8 cellular contexts compared by ENCODE assay signal in genomic region chr19:5036733-5037681, GRCh38.
DNase-seq lines count a peak whose midpoint lies in the region; ATAC-seq and TF ChIP-seq lines count a peak whose summit lies in the region.

No MANE protein-coding gene starts in this region.

- TF ChIP-seq POLR2A in prostate gland (IDR thresholded peaks at IDR 0.05) (no peak), Peyer's patch (IDR thresholded peaks at IDR 0.05) (no peak)

- no peak overlapping the region; a peak in 1 of 4 replicates for H3K4me3 ChIP-seq in SK-N-SH (ENCODE audit: low read depth in 2 of 2, low read length in 1 of 2)
- H3K4me3 ChIP-seq in fibroblast of villous mesenchyme (ENCODE audit: low read depth, low read length), result no peak overlapping the region
- H3K4me3 ChIP-seq in prostate gland, result no peak overlapping the region
- no peak overlapping the region for H3K4me3 ChIP-seq in Peyer's patch

- 44% methylated on average over 20 of the region's 40 CpGs for WGBS in SK-N-SH (ENCODE audit: low lambda C conversion rate)
- WGBS in prostate gland, result 19% methylated on average over 40 of the region's 40 CpGs

- CTCF ChIA-PET in SK-N-SH (lab: Yijun Ruan, JAX), result interaction anchor here (0.6 to 5.4 kb wide), 11 partner anchors 12 to 309 kb away, joined by 3 to 71 read pairs (median 4); no protein-coding TSS in a partner anchor

- H3K9me2 ChIP-seq in SK-N-SH, result no peaks in the 10 kb centered on the region

- peak overlapping the region; percentile 44 to 90 for H3K27ac ChIP-seq in SK-N-SH (ENCODE audit: low read depth in 2 of 2, low read length in 1 of 2)
- peak overlapping the region; percentile 58 to 71 for H3K27ac ChIP-seq in prostate gland
- no peak overlapping the region for H3K27ac ChIP-seq in Peyer's patch

- H3K4me1 ChIP-seq in SK-N-SH (ENCODE audit: control insufficient read depth in 1 of 2, insufficient read depth in 2 of 2, low read depth in 1 of 2, low read length in 1 of 2) (peaks cover 23 to 42% of the 10 kb centered on the region in 2 experiments), prostate gland (replicated peaks) (peaks cover 37% of the 10 kb centered on the region), Peyer's patch (no peaks in the 10 kb centered on the region)

- peak overlapping the region; percentile 69 for H3K4me2 ChIP-seq in SK-N-SH

- H3K9me3 ChIP-seq in SK-N-SH (no peaks in the 10 kb centered on the region), prostate gland (no peaks in the 10 kb centered on the region), Peyer's patch (no peaks in the 10 kb centered on the region)

- H3K27me3 ChIP-seq in SK-N-SH (ENCODE audit: insufficient read depth) (no peaks in the 10 kb centered on the region), prostate gland (replicated peaks; ENCODE audit: insufficient read depth) (no peaks in the 10 kb centered on the region), Peyer's patch (no peaks in the 10 kb centered on the region)

- POLR2A ChIA-PET in SK-N-SH (lab: Yijun Ruan, JAX), result no interaction called here

- no peak for ATAC-seq in GM21619 (IDR thresholded peaks at IDR 0.05; ENCODE audit: unreplicated experiment)

- H4K20me1 ChIP-seq in SK-N-SH (ENCODE audit: insufficient read depth), result peaks cover 41% of the 10 kb centered on the region

- in situ Hi-C loops in KBM-7 (cut with MboI; ENCODE audit: low pct_unique_long_range_greater_than_20kb, low sequenced_read_pairs), result no loop called here

- peak; percentile 33 for DNase-seq in Daoy (ENCODE audit: low read depth)
- DNase-seq in SK-N-SH, result peak; percentile 88
- DNase-seq in fibroblast of villous mesenchyme (ENCODE audit: low read depth), result peak; percentile 51
- no peak for DNase-seq in prostate gland (ENCODE audit: low spot score)
- DNase-seq in activated T-cell treated with anti-CD3 and anti-CD28 coated beads, Interleukin-2, amount 50 U/mL, for 48 hours, result no peak
- DNase-seq in Peyer's patch, result no peak
- no peak for DNase-seq in KBM-7

- H3K36me3 ChIP-seq in SK-N-SH (replicated peaks in 1 of 2; ENCODE audit: control insufficient read depth in 1 of 2, insufficient read depth in 2 of 2, low read length in 1 of 2) (peaks cover 6 to 23% of the 10 kb centered on the region in 2 experiments), prostate gland (peaks cover 4 to 12% of the 10 kb centered on the region in 2 donors), Peyer's patch (peaks cover 0 to 56% (median 0%) of the 10 kb centered on the region in 3 donors)

- peaks cover 29% of the 10 kb centered on the region; the same call in 1 of the 2 replicates for H3K79me2 ChIP-seq in SK-N-SH (ENCODE audit: insufficient read depth)

- H2AFZ ChIP-seq in SK-N-SH (ENCODE audit: low read depth), result no peak overlapping the region

- intact Hi-C loops in prostate gland (cut with DNase I), result no loop called here

- TF ChIP-seq CTCF in SK-N-SH (IDR thresholded peaks at IDR 0.05), result no peak
- TF ChIP-seq CTCF in fibroblast of villous mesenchyme (IDR thresholded peaks at IDR 0.05; ENCODE audit: insufficient read depth, low read depth, low read length), result no peak
- TF ChIP-seq CTCF in prostate gland (IDR thresholded peaks at IDR 0.05), result no peak
- TF ChIP-seq CTCF in Peyer's patch (IDR thresholded peaks at IDR 0.05), result no peak

- TF ChIP-seq RAD21 in SK-N-SH (IDR thresholded peaks at IDR 0.05; ENCODE audit: low read length), result no peak

- peaks cover 8% of the 10 kb centered on the region for H3F3A ChIP-seq in SK-N-SH (replicated peaks; ENCODE audit: insufficient read depth)

- H3K9ac ChIP-seq in SK-N-SH, result peak overlapping the region; percentile 19; the same call in 1 of the 2 replicates

- no peak for TF ChIP-seq EP300 in SK-N-SH (IDR thresholded peaks at IDR 0.05; ENCODE audit: borderline replicate concordance in 1 of 2, low read depth in 1 of 2, low read length in 1 of 2)

TF ChIP-seq in SK-N-SH, 30 proteins besides CTCF, POLR2A, EP300 and RAD21:
- TF ChIP-seq RFX5 (IDR thresholded peaks at IDR 0.05; ENCODE audit: low read length), result no peak
- peak; percentile 35; the same call in 1 of the 2 replicates for TF ChIP-seq MXI1 (IDR thresholded peaks at IDR 0.05; ENCODE audit: low read depth, low read length)
- no peak for TF ChIP-seq USF2 (IDR thresholded peaks at IDR 0.05; ENCODE audit: borderline replicate concordance, low read depth, low read length)
- TF ChIP-seq NFIC (IDR thresholded peaks at IDR 0.05; ENCODE audit: borderline replicate concordance), result peak; percentile 63; the same call in 1 of the 2 replicates
- TF ChIP-seq CHD2 (IDR thresholded peaks at IDR 0.05; ENCODE audit: low read length, partially characterized antibody), result peak; percentile 7
- TF ChIP-seq TAF1 (IDR thresholded peaks at IDR 0.05; ENCODE audit: borderline replicate concordance, low read depth, low read length), result no peak

Comparison
In these comparisons a context has a peak if more than half of its experiments do, and no peak if none do; other contexts are left out.
1. DNase-seq: peak in Daoy (single experiment), SK-N-SH (single experiment) and fibroblast of villous mesenchyme (single experiment); none in prostate gland (single experiment), activated T-cell treated with anti-CD3 and anti-CD28 coated beads, Interleukin-2, amount 50 U/mL, for 48 hours (0 of 2), Peyer's patch (0 of 3) and KBM-7 (single experiment).
2. H3K27ac ChIP-seq: peak in SK-N-SH (2 of 2) and prostate gland (2 of 2); none in Peyer's patch (0 of 4).